23 cellular contexts compared by ENCODE assay signal in the genomic region with DNA sequence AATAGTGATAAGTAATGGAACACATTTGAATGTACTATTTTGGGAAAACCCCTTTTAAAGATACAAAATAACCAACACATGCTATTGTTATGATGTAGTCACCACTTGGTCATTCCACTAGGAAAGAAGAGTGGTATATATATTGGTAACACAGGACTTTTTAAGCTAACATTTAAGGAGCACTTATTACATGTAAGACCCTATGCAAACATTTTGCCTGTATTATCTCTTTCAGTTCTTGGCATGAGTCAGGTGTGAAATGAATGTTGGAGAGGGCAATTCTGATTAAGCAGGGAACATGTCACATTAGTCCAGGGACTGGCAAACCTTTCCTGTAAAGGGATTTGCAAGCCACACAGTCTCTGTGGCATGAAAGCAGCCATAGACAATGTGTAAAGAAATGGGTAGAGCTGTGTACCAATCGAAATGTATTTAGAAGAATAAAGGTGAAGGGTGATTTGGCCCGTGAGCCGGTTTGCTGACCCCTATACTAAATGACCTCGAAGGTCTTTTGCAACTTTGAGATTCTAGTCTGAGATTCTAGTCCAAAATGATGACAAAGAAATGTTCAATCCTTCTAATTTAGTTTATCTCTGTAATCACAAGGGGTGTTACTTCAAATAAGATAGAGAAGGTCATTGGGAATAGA. TPM values are rescaled to one million over a fixed set of nuclear protein-coding genes. Genes with fewer than 3 reads are reported as not detected.
DNase-seq lines count a peak whose midpoint lies in the region; ATAC-seq and TF ChIP-seq lines count a peak whose summit lies in the region.
"Had no signal": no experiment of that assay in that cellular context is flagged by ENCODE, and none has a peak within 500 bp of the region (broad histone marks: within the 10 kb centered on the region; RNA-seq: fewer than 3 reads in every experiment).

No MANE protein-coding gene starts in this region.

- in situ Hi-C loops in IMR-90 (cut with MboI; ENCODE audit: low sequenced_read_pairs), result loop anchor here (25.0 kb wide), 1 partner anchor 406 kb away; a partner anchor contains a TSS

- peak overlapping the region; percentile 9; the same call in 1 of the 2 replicates for H2BK120ac ChIP-seq in IMR-90 (ENCODE audit: low read depth, low read length)

- H3K27ac Mint-ChIP-seq in activated naive CD8-positive, alpha-beta T cell treated with anti-CD3 and anti-CD28 coated beads, Interleukin-2, amount 50 U/mL, for 24 hours, result no peak overlapping the region
- H3K27ac Mint-ChIP-seq in activated naive CD8-positive, alpha-beta T cell treated with anti-CD3 and anti-CD28 coated beads for 36 hours, result no peak overlapping the region
- peak overlapping the region in 1 of 2 donors; percentile 44 for H3K27ac Mint-ChIP-seq in stimulated activated naive CD8-positive, alpha-beta T cell treated with anti-CD3 and anti-CD28 coated beads, Interleukin-15, amount 100 ng/mL, for 72 hours
- H3K27ac Mint-ChIP-seq: activated CD8-positive, alpha-beta T cell treated with anti-CD3 and anti-CD28 coated beads for 36 hours; nephron progenitor cell had no signal

- peaks cover 3% of the 10 kb centered on the region for H3K4me1 Mint-ChIP-seq in activated naive CD8-positive, alpha-beta T cell treated with anti-CD3 and anti-CD28 coated beads, Interleukin-2, amount 50 U/mL, for 24 hours
- no peaks in the 10 kb centered on the region for H3K4me1 Mint-ChIP-seq in activated naive CD8-positive, alpha-beta T cell treated with anti-CD3 and anti-CD28 coated beads for 36 hours
- no peaks in the 10 kb centered on the region for H3K4me1 Mint-ChIP-seq in stimulated activated naive CD8-positive, alpha-beta T cell treated with anti-CD3 and anti-CD28 coated beads, Interleukin-15, amount 100 ng/mL, for 72 hours

- H3K4me1 ChIP-seq in IMR-90 (ENCODE audit: control insufficient read depth, insufficient read depth, low read length), result peaks cover 32% of the 10 kb centered on the region
- H3K4me1 ChIP-seq in right atrium auricular region, result peaks cover 0 to 98% of the 10 kb centered on the region in 2 donors

- no CpG with 5 or more reads among the region's 4 CpGs for WGBS in IMR-90 (ENCODE audit: extremely low coverage in 2 of 2, insufficient read length in 1 of 2), 2 experiments

- no peak overlapping the region for H3K4me3 Mint-ChIP-seq in activated naive CD8-positive, alpha-beta T cell treated with anti-CD3 and anti-CD28 coated beads, Interleukin-2, amount 50 U/mL, for 24 hours
- no peak overlapping the region for H3K4me3 Mint-ChIP-seq in activated naive CD8-positive, alpha-beta T cell treated with anti-CD3 and anti-CD28 coated beads for 36 hours
- no peak overlapping the region for H3K4me3 Mint-ChIP-seq in stimulated activated naive CD8-positive, alpha-beta T cell treated with anti-CD3 and anti-CD28 coated beads, Interleukin-15, amount 100 ng/mL, for 72 hours
- H3K4me3 Mint-ChIP-seq: activated CD8-positive, alpha-beta T cell treated with anti-CD3 and anti-CD28 coated beads for 36 hours; nephron progenitor cell had no signal

- H2AK5ac ChIP-seq in IMR-90 (ENCODE audit: low read depth, low read length), result peak overlapping the region; percentile 36; the same call in 1 of the 2 replicates

- CTCF ChIA-PET in IMR-90 (lab: Yijun Ruan, JAX), result interaction anchor here (1.1 kb wide), 1 partner anchor 13 kb away, joined by 3 read pairs; no protein-coding TSS in a partner anchor

- DNase-seq in activated naive CD8-positive, alpha-beta T cell treated with anti-CD3 and anti-CD28 coated beads, Interleukin-2, amount 50 U/mL, for 24 hours, result no peak
- no peak for DNase-seq in activated naive CD8-positive, alpha-beta T cell treated with anti-CD3 and anti-CD28 coated beads for 36 hours
- DNase-seq in IMR-90 (peak; percentile 52), right atrium auricular region (ENCODE audit: low spot score) (no peak), SIG-M5 treated with dmso at 0.1 percent for 504 hours (lab: John Stamatoyannopoulos, UW; ENCODE audit: unreplicated experiment) (no peak)
- no peak for DNase-seq in stimulated activated naive CD8-positive, alpha-beta T cell treated with anti-CD3 and anti-CD28 coated beads, Interleukin-15, amount 100 ng/mL, for 72 hours
- DNase-seq: activated CD8-positive, alpha-beta T cell treated with anti-CD3 and anti-CD28 coated beads for 36 hours; activated gamma-delta T cell; Caco-2; cerebellar nuclear complex; glutamatergic neuron; NCI-H1694 treated with DMSO at 0.1 percent for 48 hours; NCI-H526 treated with DMSO at 0.1 percent for 48 hours; nephron progenitor cell; Peyer's patch; retina; spleen; substantia nigra; upper lobe of left lung had no signal

- H3K23ac ChIP-seq in IMR-90 (ENCODE audit: low read depth, low read length), result no peak overlapping the region

- no peak overlapping the region for H3K4me3 ChIP-seq in IMR-90 (ENCODE audit: insufficient read depth, low read depth, low read length)
- no peak overlapping the region for H3K4me3 ChIP-seq in right atrium auricular region
- H3K4me3 ChIP-seq: lung, Peyer's patch, spleen, upper lobe of left lung had no signal

- intact Hi-C loops in IMR-90 (cut with micrococcal nuclease), result no loop called here

- TF ChIP-seq CTCF in IMR-90 (conservative IDR thresholded peaks at IDR 0.05; ENCODE audit: low read depth, low read length) (no peak), right atrium auricular region (IDR thresholded peaks at IDR 0.05) (no peak)

- H2AFZ ChIP-seq in IMR-90 (replicated peaks; ENCODE audit: low read length, poor library complexity), result no peak overlapping the region

- peaks cover 38% of the 10 kb centered on the region for H3K9me1 ChIP-seq in IMR-90 (ENCODE audit: insufficient read depth, low read length)

- no peak overlapping the region for H3K56ac ChIP-seq in IMR-90 (ENCODE audit: extremely low read depth, insufficient read depth, low read length)

- H3K36me3 Mint-ChIP-seq in activated naive CD8-positive, alpha-beta T cell treated with anti-CD3 and anti-CD28 coated beads, Interleukin-2, amount 50 U/mL, for 24 hours (ENCODE audit: low read depth), result no peaks in the 10 kb centered on the region
- H3K36me3 Mint-ChIP-seq in activated naive CD8-positive, alpha-beta T cell treated with anti-CD3 and anti-CD28 coated beads for 36 hours, result no peaks in the 10 kb centered on the region

- H4K20me1 ChIP-seq in IMR-90 (ENCODE audit: insufficient read depth, low read length), result no peaks in the 10 kb centered on the region

- no peak overlapping the region for H2AK9ac ChIP-seq in IMR-90 (replicated peaks; ENCODE audit: low read depth, low read length, poor library complexity)

- H3K9me3 Mint-ChIP-seq in activated naive CD8-positive, alpha-beta T cell treated with anti-CD3 and anti-CD28 coated beads, Interleukin-2, amount 50 U/mL, for 24 hours, result no peaks in the 10 kb centered on the region
- H3K9me3 Mint-ChIP-seq in activated naive CD8-positive, alpha-beta T cell treated with anti-CD3 and anti-CD28 coated beads for 36 hours, result no peaks in the 10 kb centered on the region
- no peaks in the 10 kb centered on the region for H3K9me3 Mint-ChIP-seq in stimulated activated naive CD8-positive, alpha-beta T cell treated with anti-CD3 and anti-CD28 coated beads, Interleukin-15, amount 100 ng/mL, for 72 hours
- H3K9me3 Mint-ChIP-seq: activated CD8-positive, alpha-beta T cell treated with anti-CD3 and anti-CD28 coated beads for 36 hours; nephron progenitor cell had no signal

- H3K27me3 ChIP-seq in IMR-90 (ENCODE audit: control insufficient read depth, insufficient read depth, low read length) (no peaks in the 10 kb centered on the region), right atrium auricular region (no peaks in the 10 kb centered on the region)
- H3K27me3 ChIP-seq: Peyer's patch, spleen, upper lobe of left lung had no signal

- peak overlapping the region; percentile 14; the same call in 1 of the 3 replicates for H2BK15ac ChIP-seq in IMR-90 (ENCODE audit: low read depth, low read length)

- no TSS peak for BruUV-seq in IMR-90 (replicated peaks; lab: Mats Ljungman, UMichigan)

- no peak overlapping the region for H4K5ac ChIP-seq in IMR-90 (ENCODE audit: low read depth, low read length)

- H2BK20ac ChIP-seq in IMR-90 (ENCODE audit: low read depth, low read length), result peak overlapping the region; percentile 29; the same call in 1 of the 2 replicates

- no peak overlapping the region for H3K9ac ChIP-seq in IMR-90 (ENCODE audit: low read depth, low read length)

- H3K18ac ChIP-seq in IMR-90 (ENCODE audit: low read depth, low read length), result peak overlapping the region; percentile 54; the same call in 1 of the 2 replicates

- no peaks in the 10 kb centered on the region for H3K27me3 Mint-ChIP-seq in activated naive CD8-positive, alpha-beta T cell treated with anti-CD3 and anti-CD28 coated beads, Interleukin-2, amount 50 U/mL, for 24 hours
- no peaks in the 10 kb centered on the region for H3K27me3 Mint-ChIP-seq in activated naive CD8-positive, alpha-beta T cell treated with anti-CD3 and anti-CD28 coated beads for 36 hours
- H3K27me3 Mint-ChIP-seq in stimulated activated naive CD8-positive, alpha-beta T cell treated with anti-CD3 and anti-CD28 coated beads, Interleukin-15, amount 100 ng/mL, for 72 hours, result peaks cover 8% of the 10 kb centered on the region

- no peak overlapping the region for H4K8ac ChIP-seq in IMR-90 (ENCODE audit: low read depth in 2 of 2, low read length in 2 of 2)

- peak; percentile 62 for ATAC-seq in activated naive CD8-positive, alpha-beta T cell treated with anti-CD3 and anti-CD28 coated beads, Interleukin-2, amount 50 U/mL, for 24 hours
- no peak for ATAC-seq in IMR-90 (ENCODE audit: low read depth)
- peak; percentile 55 for ATAC-seq in stimulated activated naive CD8-positive, alpha-beta T cell treated with anti-CD3 and anti-CD28 coated beads, Interleukin-15, amount 100 ng/mL, for 72 hours
- no peak for ATAC-seq in HG02973 (IDR thresholded peaks at IDR 0.05; ENCODE audit: unreplicated experiment)
- ATAC-seq: activated CD8-positive, alpha-beta T cell treated with anti-CD3 and anti-CD28 coated beads for 36 hours had no signal

- H4K91ac ChIP-seq in IMR-90 (ENCODE audit: insufficient read depth, low read depth, low read length), result 0 out of 2 replicates have a peak overlapping the region, but pooled peaks have one; percentile 35

- H3K4ac ChIP-seq in IMR-90 (ENCODE audit: low read depth, low read length), result peak overlapping the region; percentile 38; the same call in 1 of the 2 replicates

- H3K14ac ChIP-seq in IMR-90 (replicated peaks; ENCODE audit: low read depth, low read length), result no peak overlapping the region

- H3K36me3 ChIP-seq in IMR-90 (ENCODE audit: control insufficient read depth, insufficient read depth, low read length) (no peaks in the 10 kb centered on the region), right atrium auricular region (no peaks in the 10 kb centered on the region)
- H3K36me3 ChIP-seq: Peyer's patch, spleen, upper lobe of left lung had no signal

- TF ChIP-seq POLR2A in IMR-90 (IDR thresholded peaks at IDR 0.05; ENCODE audit: low read depth, low read length), result no peak

- H3K4me2 ChIP-seq in IMR-90 (ENCODE audit: low read depth, low read length), result peak overlapping the region; percentile 23; the same call in 1 of the 2 replicates

- peaks cover 59 to 88% of the 10 kb centered on the region in 2 experiments for H3K79me1 ChIP-seq in IMR-90 (ENCODE audit: low read depth in 1 of 2, low read length in 2 of 2)

- no peak for TF ChIP-seq RAD21 in IMR-90 (IDR thresholded peaks at IDR 0.05; ENCODE audit: low read length)

- dilution Hi-C loops in IMR-90 (cut with HindIII; ENCODE audit: low sequenced_read_pairs, unreplicated experiment), result no loop called here

- H2BK5ac ChIP-seq in IMR-90 (ENCODE audit: low read depth, low read length, poor library complexity, severe bottlenecking), result no peak overlapping the region

- no peaks in the 10 kb centered on the region for H3K9me3 ChIP-seq in IMR-90 (ENCODE audit: control insufficient read depth, insufficient read depth, low read length)
- no peaks in the 10 kb centered on the region for H3K9me3 ChIP-seq in right atrium auricular region
- H3K9me3 ChIP-seq: Caco-2, Peyer's patch, spleen, upper lobe of left lung had no signal

- POLR2A ChIA-PET in IMR-90 (lab: Charles Lee; ENCODE audit: unreplicated experiment), result no interaction called here

- H3K27ac ChIP-seq in IMR-90 (ENCODE audit: insufficient read depth, low read length) (no peak overlapping the region), right atrium auricular region (peak overlapping the region; percentile 86 to 90)
- H3K27ac ChIP-seq: C4-2B, Peyer's patch, spleen, upper lobe of left lung had no signal

RNA-seq across cellular contexts. Expression of a gene that starts 15.3 kb away (rescaled TPM):
- not detected for total RNA-seq in activated naive CD8-positive, alpha-beta T cell treated with anti-CD3 and anti-CD28 coated beads for 36 hours
- total RNA-seq in IMR-90 (2012; rRNA removed) (33.3 and 34.2 TPM in 2 replicates), right atrium auricular region (100 to 1,000 TPM; 109 to 145 TPM)
- 69.9 and 71.1 TPM in 2 replicates for polyA plus RNA-seq in IMR-90 (2012; rRNA removed)
- 33.1 and 46.6 TPM in 2 replicates for polyA plus RNA-seq in IMR-90 (2012; cell fraction: cytosol; rRNA removed)
- 125 and 174 TPM in 2 replicates for polyA plus RNA-seq in IMR-90 (2012; cell fraction: nucleus; rRNA removed; ENCODE audit: low replicate concordance)
- total RNA-seq: activated CD8-positive, alpha-beta T cell treated with anti-CD3 and anti-CD28 coated beads for 36 hours; Caco-2; T-helper 1 cell treated with Interleukin-12 subunit alpha and Interleukin-12 subunit beta and Interleukin-4 antibody, amounts not matched to agents 30 ng/mL and 1 ng/mL, for 36 hours had no signal

Comparison
In these comparisons a context has a peak if more than half of its experiments do, and no peak if none do; other contexts are left out.
1. ATAC-seq: peak in activated naive CD8-positive, alpha-beta T cell treated with anti-CD3 and anti-CD28 coated beads, Interleukin-2, amount 50 U/mL, for 24 hours (single experiment) and stimulated activated naive CD8-positive, alpha-beta T cell treated with anti-CD3 and anti-CD28 coated beads, Interleukin-15, amount 100 ng/mL, for 72 hours (single experiment); none in IMR-90 (single experiment) and HG02973 (single experiment).
2. RNA of a gene that starts 15.3 kb away (total RNA-seq): 109 to 145 TPM in right atrium auricular region and 33.3 to 34.2 TPM in IMR-90; not detected in activated naive CD8-positive, alpha-beta T cell treated with anti-CD3 and anti-CD28 coated beads for 36 hours; every median in the first group is over 10 times any median in the second.